Comparison of ENCODE assay signal across 14 cellular contexts in the genomic region with DNA sequence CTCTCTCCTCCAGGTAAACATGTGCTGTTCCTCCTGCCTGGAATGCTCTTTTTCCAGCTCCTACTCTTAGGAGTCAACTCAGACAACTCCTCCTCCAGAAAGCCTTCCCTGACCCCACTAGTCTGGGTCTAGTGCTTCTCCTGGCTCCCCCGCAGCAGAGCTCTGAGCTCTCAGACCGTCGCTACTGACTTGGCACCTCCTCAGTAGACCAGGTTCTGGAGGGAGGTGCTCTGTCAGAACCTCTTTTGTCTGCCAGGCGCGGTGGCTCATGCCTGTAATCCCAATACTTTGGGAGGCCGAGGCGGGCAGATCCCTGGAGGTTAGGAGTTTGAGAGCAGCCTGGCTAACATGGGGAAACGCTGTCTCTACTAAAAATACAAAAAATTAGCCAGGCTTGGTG. TPM values are rescaled to one million over a fixed set of nuclear protein-coding genes. Genes with fewer than 3 reads are reported as not detected.
A peak's percentile ranks its signal among the peaks of the same experiment; 100 is the strongest.
DNase-seq lines count a peak whose midpoint lies in the region; ATAC-seq, FAIRE-seq and TF ChIP-seq lines count a peak whose summit lies in the region.
"Had no signal": no experiment of that assay in that cellular context is flagged by ENCODE, and none has a peak within 500 bp of the region (broad histone marks: within the 10 kb centered on the region; RNA-seq: fewer than 3 reads in every experiment).

No MANE protein-coding gene starts in this region.

- H3K4me3 ChIP-seq in keratinocyte (ENCODE audit: control insufficient read depth in 2 of 3, extremely low read depth in 1 of 3, insufficient read depth in 2 of 3, low read depth in 1 of 3, low read length in 3 of 3) (peak overlapping the region; percentile 92 to 100 (median 99)), A673 (ENCODE audit: low read depth, low read length, poor library complexity, severe bottlenecking) (no peak overlapping the region)
- H3K4me3 ChIP-seq: MG63, spleen had no signal

- BruUV-seq in A673 (replicated peaks; lab: Mats Ljungman, UMichigan), result no TSS peak

- peak overlapping the region; percentile 100 for H3K4me2 ChIP-seq in keratinocyte (ENCODE audit: control insufficient read depth, extremely low read depth, insufficient read depth, low read depth, low read length)

- dilution Hi-C loops in keratinocyte (cut with MboI; ENCODE audit: extremely low pct_ligation_motif_present, low sequenced_read_pairs), result no loop called here

- H3K79me2 ChIP-seq in keratinocyte (ENCODE audit: control insufficient read depth, insufficient read depth, low read length), result peaks cover 78% of the 10 kb centered on the region

- H3K9ac ChIP-seq in keratinocyte (ENCODE audit: control insufficient read depth, extremely low read depth, insufficient read depth, low read length), result peak overlapping the region; percentile 48

- H3K9me3 Mint-ChIP-seq in activated CD4-positive, alpha-beta T cell treated with anti-CD3 and anti-CD28 coated beads for 36 hours (ENCODE audit: low read depth), result no peaks in the 10 kb centered on the region
- no peaks in the 10 kb centered on the region for H3K9me3 Mint-ChIP-seq in activated T-helper 17 cell treated with anti-CD3 and anti-CD28 coated beads, Interleukin-2, amount 50 U/mL, for 72 hours
- no peaks in the 10 kb centered on the region for H3K9me3 Mint-ChIP-seq in stimulated activated memory B cell treated with anti-CD40 and anti-IgM and Interleukin-4, amounts not matched to agents 10 μg/mL and 1 μg/mL and 100 μg/mL, for 72 hours

- peak overlapping the region; percentile 13 for H3K27ac ChIP-seq in keratinocyte (ENCODE audit: control insufficient read depth, insufficient read depth, low read length)
- H3K27ac ChIP-seq in A673 (ENCODE audit: low read depth, low read length, poor library complexity, severe bottlenecking), result no peak overlapping the region

- H3K27me3 ChIP-seq in keratinocyte (ENCODE audit: control insufficient read depth, extremely low read depth, insufficient read depth, low read length), result no peaks in the 10 kb centered on the region
- no peaks in the 10 kb centered on the region for H3K27me3 ChIP-seq in A673 (replicated peaks; ENCODE audit: insufficient read depth, low read depth, low read length, poor library complexity)
- H3K27me3 ChIP-seq: MG63, spleen had no signal

- H3K27me3 Mint-ChIP-seq in activated CD4-positive, alpha-beta T cell treated with anti-CD3 and anti-CD28 coated beads for 36 hours, result no peaks in the 10 kb centered on the region
- H3K27me3 Mint-ChIP-seq in activated T-helper 17 cell treated with anti-CD3 and anti-CD28 coated beads, Interleukin-2, amount 50 U/mL, for 72 hours, result no peaks in the 10 kb centered on the region
- no peaks in the 10 kb centered on the region for H3K27me3 Mint-ChIP-seq in stimulated activated memory B cell treated with anti-CD40 and anti-IgM and Interleukin-4, amounts not matched to agents 10 μg/mL and 1 μg/mL and 100 μg/mL, for 72 hours

- H3K9me1 ChIP-seq in keratinocyte (ENCODE audit: control insufficient read depth, extremely low read depth, insufficient read depth, low read length), result peaks cover 4% of the 10 kb centered on the region

- peaks cover 53% of the 10 kb centered on the region for H3K4me1 Mint-ChIP-seq in activated CD4-positive, alpha-beta T cell treated with anti-CD3 and anti-CD28 coated beads for 36 hours
- H3K4me1 Mint-ChIP-seq in activated T-helper 17 cell treated with anti-CD3 and anti-CD28 coated beads, Interleukin-2, amount 50 U/mL, for 72 hours, result peaks cover 18% of the 10 kb centered on the region
- H3K4me1 Mint-ChIP-seq in stimulated activated memory B cell treated with anti-CD40 and anti-IgM and Interleukin-4, amounts not matched to agents 10 μg/mL and 1 μg/mL and 100 μg/mL, for 72 hours, result peaks cover 53% of the 10 kb centered on the region

- peak overlapping the region; percentile 13 for H3K27ac Mint-ChIP-seq in activated CD4-positive, alpha-beta T cell treated with anti-CD3 and anti-CD28 coated beads for 36 hours
- peak overlapping the region; percentile 31 for H3K27ac Mint-ChIP-seq in activated T-helper 17 cell treated with anti-CD3 and anti-CD28 coated beads, Interleukin-2, amount 50 U/mL, for 72 hours
- peak overlapping the region; percentile 8 for H3K27ac Mint-ChIP-seq in stimulated activated memory B cell treated with anti-CD40 and anti-IgM and Interleukin-4, amounts not matched to agents 10 μg/mL and 1 μg/mL and 100 μg/mL, for 72 hours

- intact Hi-C loops in activated CD4-positive, alpha-beta T cell treated with anti-CD3 and anti-CD28 coated beads for 36 hours (cut with DNase I, micrococcal nuclease), result no loop called here
- intact Hi-C loops in A673 (cut with micrococcal nuclease; ENCODE audit: unreplicated experiment), result no loop called here

- H3K4me1 ChIP-seq in keratinocyte (ENCODE audit: control insufficient read depth, extremely low read depth, insufficient read depth, low read length) (peaks cover 66% of the 10 kb centered on the region), A673 (ENCODE audit: insufficient read depth, low read length, poor library complexity, severe bottlenecking) (peaks cover 9% of the 10 kb centered on the region)

- H2AFZ ChIP-seq in keratinocyte (ENCODE audit: control insufficient read depth, low read length), result no peak overlapping the region

- H4K20me1 ChIP-seq in keratinocyte (ENCODE audit: control insufficient read depth, extremely low read depth, insufficient read depth, low read length), result peaks cover 5% of the 10 kb centered on the region

- no peak for DNase-seq in activated CD4-positive, alpha-beta T cell treated with anti-CD3 and anti-CD28 coated beads for 36 hours
- DNase-seq in activated CD4-positive, alpha-beta T cell treated with anti-CD3 and anti-CD28 coated beads, Interleukin-2, amount 50 U/mL, for 1 hour, result no peak
- DNase-seq in keratinocyte (ENCODE audit: low read depth, low spot score) (no peak), A673 (ENCODE audit: low spot score) (no peak), NCI-H345 treated with DMSO at 0.1 percent for 48 hours (lab: John Stamatoyannopoulos, UW; ENCODE audit: unreplicated experiment) (no peak), GM19238 (ENCODE audit: insufficient read length, low spot score) (no peak)
- DNase-seq: activated naive CD4-positive, alpha-beta T cell treated with Interleukin-2 at 50 U/mL for 16 hours; DMS79 treated with DMSO at 0.1 percent for 48 hours; effector CD8-positive, alpha-beta T cell; MG63; spleen had no signal

- no peak for FAIRE-seq in keratinocyte (lab: Jason Lieb, UNC)
- FAIRE-seq: A204.1 had no signal

- no peak for ATAC-seq in activated CD4-positive, alpha-beta T cell treated with anti-CD3 and anti-CD28 coated beads for 36 hours
- ATAC-seq in activated T-helper 17 cell treated with anti-CD3 and anti-CD28 coated beads, Interleukin-2, amount 50 U/mL, for 72 hours (replicated peaks), result no peak
- ATAC-seq in stimulated activated memory B cell treated with anti-CD40 and anti-IgM and Interleukin-4, amounts not matched to agents 10 μg/mL and 1 μg/mL and 100 μg/mL, for 72 hours, result no peak

- peaks cover 23% of the 10 kb centered on the region for H3K36me3 Mint-ChIP-seq in activated CD4-positive, alpha-beta T cell treated with anti-CD3 and anti-CD28 coated beads for 36 hours (ENCODE audit: low read depth)
- H3K36me3 Mint-ChIP-seq in activated T-helper 17 cell treated with anti-CD3 and anti-CD28 coated beads, Interleukin-2, amount 50 U/mL, for 72 hours (ENCODE audit: low read depth), result peaks cover 70% of the 10 kb centered on the region
- H3K36me3 Mint-ChIP-seq in stimulated activated memory B cell treated with anti-CD40 and anti-IgM and Interleukin-4, amounts not matched to agents 10 μg/mL and 1 μg/mL and 100 μg/mL, for 72 hours, result peaks cover 11% of the 10 kb centered on the region

- TF ChIP-seq CTCF in keratinocyte (optimal IDR thresholded peaks at IDR 0.05 in 1 of 3, IDR thresholded peaks at IDR 0.05 in 1 of 3, conservative IDR thresholded peaks at IDR 0.05 in 1 of 3; ENCODE audit: extremely low read depth in 1 of 3, insufficient read depth in 2 of 3, low read length in 3 of 3) (no peak), A673 (conservative IDR thresholded peaks at IDR 0.05; ENCODE audit: low read depth, low read length) (no peak)

- H3K9me3 ChIP-seq in keratinocyte (ENCODE audit: control insufficient read depth, low read depth, low read length) (no peaks in the 10 kb centered on the region), A673 (ENCODE audit: low read depth, low read length, poor library complexity, severe bottlenecking) (no peaks in the 10 kb centered on the region)
- H3K9me3 ChIP-seq: MG63, spleen had no signal

- peaks cover 24 to 32% of the 10 kb centered on the region in 2 experiments for H3K36me3 ChIP-seq in keratinocyte (ENCODE audit: control insufficient read depth in 2 of 2, extremely low read depth in 1 of 2, insufficient read depth in 2 of 2, low read length in 2 of 2)
- H3K36me3 ChIP-seq in A673 (ENCODE audit: insufficient read depth, low read length, poor library complexity, severe bottlenecking), result peaks cover 17% of the 10 kb centered on the region

- POLR2A ChIA-PET in activated CD4-positive, alpha-beta T cell treated with anti-CD3 and anti-CD28 coated beads for 36 hours (lab: Charles Lee), result no interaction called here
- POLR2A ChIA-PET in A673 (lab: Charles Lee; ENCODE audit: low non-redundant PET), result no interaction called here

- H3K4me3 Mint-ChIP-seq in activated CD4-positive, alpha-beta T cell treated with anti-CD3 and anti-CD28 coated beads for 36 hours, result no peak overlapping the region
- H3K4me3 Mint-ChIP-seq in activated T-helper 17 cell treated with anti-CD3 and anti-CD28 coated beads, Interleukin-2, amount 50 U/mL, for 72 hours, result peak overlapping the region; percentile 96
- H3K4me3 Mint-ChIP-seq in stimulated activated memory B cell treated with anti-CD40 and anti-IgM and Interleukin-4, amounts not matched to agents 10 μg/mL and 1 μg/mL and 100 μg/mL, for 72 hours, result no peak overlapping the region

- CTCF ChIA-PET in activated CD4-positive, alpha-beta T cell treated with anti-CD3 and anti-CD28 coated beads for 36 hours (lab: Charles Lee), result interaction anchor here (0.7 to 1.5 kb wide), 2 partner anchors 21 to 43 kb away, joined by 3 to 6 read pairs; no protein-coding TSS in a partner anchor
- CTCF ChIA-PET in A673 (lab: Charles Lee), result no interaction called here

RNA-seq across cellular contexts. Expression of a gene that starts 3.4 kb away (rescaled TPM):
- 10 to 100 TPM; 14.9 to 15.5 TPM for total RNA-seq in activated CD4-positive, alpha-beta T cell treated with anti-CD3 and anti-CD28 coated beads for 36 hours
- total RNA-seq in activated T-helper 17 cell treated with anti-CD3 and anti-CD28 coated beads, Interleukin-2, amount 50 U/mL, for 72 hours, result 10 to 100 TPM; 19.3 to 24.5 TPM
- 88.3 to 127 TPM (median 109 TPM) in 3 replicates for polyA plus RNA-seq in keratinocyte
- polyA plus RNA-seq in keratinocyte (2011; ENCODE audit: low read depth), result 51.1 TPM
- polyA plus RNA-seq in keratinocyte (2011; cell fraction: cytosol; rRNA removed), result 77.7 and 119 TPM in 2 replicates
- polyA plus RNA-seq in keratinocyte (2011; cell fraction: nucleus; rRNA removed), result 143 and 183 TPM in 2 replicates
- 109 and 130 TPM in 2 replicates for polyA plus RNA-seq in keratinocyte (2012; ENCODE audit: low replicate concordance)
- polyA minus RNA-seq in keratinocyte, result 154 to 426 TPM (median 169 TPM) in 3 replicates
- 129 TPM for polyA minus RNA-seq in keratinocyte (2011; cell fraction: cytosol; rRNA and poly(A)+ RNA removed)
- polyA minus RNA-seq in keratinocyte (2011; cell fraction: nucleus; rRNA and poly(A)+ RNA removed), result 118 and 144 TPM in 2 replicates
- total RNA-seq in A673 (2021), result 53.6 and 56.8 TPM in 2 replicates

RNA-seq across cellular contexts. Expression of a gene that starts 3.6 kb away (rescaled TPM):
- 10 to 100 TPM; 14.8 to 18.5 TPM for total RNA-seq in activated CD4-positive, alpha-beta T cell treated with anti-CD3 and anti-CD28 coated beads for 36 hours
- total RNA-seq in activated T-helper 17 cell treated with anti-CD3 and anti-CD28 coated beads, Interleukin-2, amount 50 U/mL, for 72 hours, result 10 to 100 TPM; 20.1 to 29.6 TPM
- 10.9 to 13.9 TPM (median 13.9 TPM) in 3 replicates for polyA plus RNA-seq in keratinocyte
- polyA plus RNA-seq in keratinocyte (2011; ENCODE audit: low read depth), result 0.94 TPM
- polyA plus RNA-seq in keratinocyte (2011; cell fraction: cytosol; rRNA removed), result 7.3 and 10.5 TPM in 2 replicates
- 16.3 and 20.8 TPM in 2 replicates for polyA plus RNA-seq in keratinocyte (2011; cell fraction: nucleus; rRNA removed)
- 5.3 and 10.5 TPM in 2 replicates for polyA plus RNA-seq in keratinocyte (2012; ENCODE audit: low replicate concordance)
- 6.9 to 19.5 TPM (median 10.4 TPM) in 3 replicates for polyA minus RNA-seq in keratinocyte
- polyA minus RNA-seq in keratinocyte (2011; cell fraction: cytosol; rRNA and poly(A)+ RNA removed), result 9.8 TPM
- polyA minus RNA-seq in keratinocyte (2011; cell fraction: nucleus; rRNA and poly(A)+ RNA removed), result 4.2 and 5.6 TPM in 2 replicates
- 17.9 and 20.1 TPM in 2 replicates for total RNA-seq in A673 (2021)

RNA-seq across cellular contexts. Expression of a gene that starts 35.4 kb away (rescaled TPM):
- total RNA-seq in activated CD4-positive, alpha-beta T cell treated with anti-CD3 and anti-CD28 coated beads for 36 hours, result under 1 TPM; 0.21 to 0.44 TPM
- under 1 TPM in 1 of 2 donors, not detected in 1; 0.77 TPM for total RNA-seq in activated T-helper 17 cell treated with anti-CD3 and anti-CD28 coated beads, Interleukin-2, amount 50 U/mL, for 72 hours
- 4.6 to 5.2 TPM (median 4.7 TPM) in 3 replicates for polyA plus RNA-seq in keratinocyte
- polyA plus RNA-seq in keratinocyte (2011; ENCODE audit: low read depth), result 1.3 TPM
- polyA plus RNA-seq in keratinocyte (2011; cell fraction: cytosol; rRNA removed), result 3.6 and 6.2 TPM in 2 replicates
- polyA plus RNA-seq in keratinocyte (2011; cell fraction: nucleus; rRNA removed), result 4.1 and 7.8 TPM in 2 replicates
- polyA plus RNA-seq in keratinocyte (2012; ENCODE audit: low replicate concordance), result 4.0 and 6.0 TPM in 2 replicates
- polyA minus RNA-seq in keratinocyte, result 4.2 to 5.9 TPM (median 4.5 TPM) in 3 replicates
- polyA minus RNA-seq in keratinocyte (2011; cell fraction: cytosol; rRNA and poly(A)+ RNA removed), result 4.0 TPM
- polyA minus RNA-seq in keratinocyte (2011; cell fraction: nucleus; rRNA and poly(A)+ RNA removed), result 2.0 and 2.9 TPM in 2 replicates
- 6.3 and 8.0 TPM in 2 replicates for total RNA-seq in A673 (2021)

RNA-seq across cellular contexts. Expression of a gene that starts 55.8 kb away (rescaled TPM):
- 10 to 100 TPM; 87.9 to 92.9 TPM for total RNA-seq in activated CD4-positive, alpha-beta T cell treated with anti-CD3 and anti-CD28 coated beads for 36 hours
- total RNA-seq in activated T-helper 17 cell treated with anti-CD3 and anti-CD28 coated beads, Interleukin-2, amount 50 U/mL, for 72 hours, result 10 to 100 TPM; 51.4 to 80.8 TPM
- polyA plus RNA-seq in keratinocyte, result 22.0 to 27.5 TPM (median 26.5 TPM) in 3 replicates
- 10.8 TPM for polyA plus RNA-seq in keratinocyte (2011; ENCODE audit: low read depth)
- 16.2 and 27.5 TPM in 2 replicates for polyA plus RNA-seq in keratinocyte (2011; cell fraction: cytosol; rRNA removed)
- 35.5 and 46.1 TPM in 2 replicates for polyA plus RNA-seq in keratinocyte (2011; cell fraction: nucleus; rRNA removed)
- 27.1 and 27.3 TPM in 2 replicates for polyA plus RNA-seq in keratinocyte (2012; ENCODE audit: low replicate concordance)
- polyA minus RNA-seq in keratinocyte, result 18.3 to 77.2 TPM (median 19.1 TPM) in 3 replicates
- polyA minus RNA-seq in keratinocyte (2011; cell fraction: cytosol; rRNA and poly(A)+ RNA removed), result 29.9 TPM
- polyA minus RNA-seq in keratinocyte (2011; cell fraction: nucleus; rRNA and poly(A)+ RNA removed), result 5.9 and 6.9 TPM in 2 replicates
- 66.4 and 67.6 TPM in 2 replicates for total RNA-seq in A673 (2021)
